Comparison of ENCODE assay signal across 9 cellular contexts in the genomic region with DNA sequence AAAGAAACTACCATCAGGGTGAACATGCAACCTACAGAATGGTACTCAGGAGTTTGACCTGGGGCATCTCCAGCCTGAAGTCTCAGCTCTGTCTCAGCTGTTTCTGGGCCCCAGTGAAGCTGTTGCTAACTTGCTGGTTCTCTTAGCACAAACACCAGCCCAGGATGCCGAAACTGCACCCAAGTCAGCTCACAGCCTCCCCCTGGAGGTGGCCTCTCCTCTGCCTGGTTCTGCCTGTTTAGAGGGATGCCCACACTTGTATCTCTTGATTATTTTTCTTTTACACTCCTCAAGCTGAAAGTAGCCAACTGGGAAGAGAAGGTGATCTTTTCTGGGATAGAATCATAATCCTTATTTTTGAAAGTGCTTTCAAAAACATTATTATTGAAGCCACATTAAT.
DNase-seq lines count a peak whose midpoint lies in the region; ATAC-seq, FAIRE-seq and TF ChIP-seq lines count a peak whose summit lies in the region.
"Had no signal": no experiment of that assay in that cellular context is flagged by ENCODE, and none has a peak within 500 bp of the region (broad histone marks: within the 10 kb centered on the region; RNA-seq: fewer than 3 reads in every experiment).

No MANE protein-coding gene starts in this region.

- TF ChIP-seq CTCF in endothelial cell of umbilical vein (IDR thresholded peaks at IDR 0.05; ENCODE audit: extremely low read depth in 1 of 2, insufficient read depth in 1 of 2, low read depth in 1 of 2, low read length in 2 of 2) (peak in 1 of 2 donors; percentile 43), colonic mucosa (IDR thresholded peaks at IDR 0.05) (no peak)

- H3K27me3 ChIP-seq in endothelial cell of umbilical vein (ENCODE audit: control insufficient read depth in 2 of 2, insufficient read depth in 2 of 2, low read length in 2 of 2) (no peaks in the 10 kb centered on the region), colonic mucosa (no peaks in the 10 kb centered on the region)

- no peak overlapping the region for H3K4me2 ChIP-seq in endothelial cell of umbilical vein (ENCODE audit: insufficient read depth, low read length)

- no peaks in the 10 kb centered on the region for H3K79me2 ChIP-seq in endothelial cell of umbilical vein (ENCODE audit: control insufficient read depth, insufficient read depth, low read length)

- POLR2A ChIA-PET in endothelial cell of umbilical vein (lab: Charles Lee), result interaction anchor here (0.6 to 1.0 kb wide), 2 partner anchors 9 to 42 kb away, joined by 3 read pairs; no protein-coding TSS in a partner anchor

- no peak overlapping the region for H2AFZ ChIP-seq in endothelial cell of umbilical vein (ENCODE audit: low read depth, low read length)

- CTCF ChIA-PET in endothelial cell of umbilical vein (lab: Charles Lee), result interaction anchor here (1.1 to 1.9 kb wide), 5 partner anchors 9 to 137 kb away, joined by 3 to 9 read pairs (median 4); no protein-coding TSS in a partner anchor

- no TSS peak for BruUV-seq in endothelial cell of umbilical vein (replicated peaks; lab: Mats Ljungman, UMichigan)

- intact Hi-C loops in endothelial cell of umbilical vein (cut with micrococcal nuclease), result loop anchor here (1.0 kb wide), 1 partner anchor 36 kb away; no protein-coding TSS in a partner anchor
- intact Hi-C loops in colonic mucosa (cut with DNase I), result no loop called here

- H3K36me3 ChIP-seq in endothelial cell of umbilical vein (ENCODE audit: control insufficient read depth in 2 of 2, extremely low read depth in 1 of 2, insufficient read depth in 2 of 2, low read length in 2 of 2) (no peaks in the 10 kb centered on the region), colonic mucosa (no peaks in the 10 kb centered on the region)

- no peak overlapping the region for H3K27ac ChIP-seq in endothelial cell of umbilical vein (ENCODE audit: insufficient read depth, low read depth, low read length)
- no peak overlapping the region for H3K27ac ChIP-seq in colonic mucosa

- no peak for ATAC-seq in GM19467 (IDR thresholded peaks at IDR 0.05; ENCODE audit: unreplicated experiment)

- DNase-seq in DMS53 (lab: John Stamatoyannopoulos, UW) (peak; percentile 56), DMS53 treated with DMSO at 0.1 percent for 48 hours (lab: John Stamatoyannopoulos, UW; ENCODE audit: unreplicated experiment) (no peak), SK-MEL-5 (ENCODE audit: low read depth, low spot score) (peak; percentile 74), endothelial cell of umbilical vein (ENCODE audit: low read depth, low spot score) (no peak), mesenteric fat pad (ENCODE audit: low spot score) (no peak), colonic mucosa (no peak)
- peak; percentile 2 to 5 for DNase-seq in stimulated activated CD8-positive, alpha-beta memory T cell treated with anti-CD3 and anti-CD28 coated beads, Interleukin-2, amount 100 ng/mL, for 48 hours (ENCODE audit: low read depth in 2 of 2)

- H4K20me1 ChIP-seq in endothelial cell of umbilical vein (replicated peaks; ENCODE audit: control insufficient read depth, extremely low read depth, insufficient read depth, low read length), result no peaks in the 10 kb centered on the region

- peak; percentile 48 for FAIRE-seq in endothelial cell of umbilical vein (lab: Jason Lieb, UNC)
- FAIRE-seq: A204.1 had no signal

- H3K4me3 ChIP-seq in endothelial cell of umbilical vein (replicated peaks in 1 of 3; ENCODE audit: insufficient read depth in 1 of 3, low read depth in 1 of 3, low read length in 3 of 3) (no peak overlapping the region), colonic mucosa (no peak overlapping the region)

- in situ Hi-C loops in SK-MEL-5 (cut with HindIII; ENCODE audit: low pct_unique_long_range_greater_than_20kb, low sequenced_read_pairs), result no loop called here

- no peak overlapping the region for H3K9ac ChIP-seq in endothelial cell of umbilical vein (replicated peaks; ENCODE audit: extremely low read depth, insufficient read depth, low read length)
- no peak overlapping the region for H3K9ac ChIP-seq in colonic mucosa (ENCODE audit: low read depth in 2 of 2, low read length in 2 of 2)

- dilution Hi-C loops in endothelial cell of umbilical vein (cut with MboI; ENCODE audit: extremely low pct_ligation_motif_present, low sequenced_read_pairs), result no loop called here

- TF ChIP-seq POLR2A in endothelial cell of umbilical vein (IDR thresholded peaks at IDR 0.05; ENCODE audit: low read depth, low read length), result no peak

- H3K9me1 ChIP-seq in endothelial cell of umbilical vein (replicated peaks; ENCODE audit: control insufficient read depth, extremely low read depth, insufficient read depth, low read length), result no peaks in the 10 kb centered on the region

- H3K4me1 ChIP-seq in endothelial cell of umbilical vein (ENCODE audit: control insufficient read depth, extremely low read depth, insufficient read depth, low read length), result no peaks in the 10 kb centered on the region
- no peaks in the 10 kb centered on the region for H3K4me1 ChIP-seq in colonic mucosa

- H3K9me3 ChIP-seq in endothelial cell of umbilical vein (replicated peaks; ENCODE audit: control insufficient read depth, insufficient read depth, low read length), result no peaks in the 10 kb centered on the region
- no peaks in the 10 kb centered on the region for H3K9me3 ChIP-seq in colonic mucosa

TF ChIP-seq in endothelial cell of umbilical vein, 7 proteins besides CTCF, POLR2A, EP300 and RAD21:
- TF ChIP-seq MYC (IDR thresholded peaks at IDR 0.05; ENCODE audit: low read depth, low read length) (no peak), POLR2AphosphoS5 (IDR thresholded peaks at IDR 0.05; ENCODE audit: insufficient read depth, low read depth, low read length) (no peak), JUN (IDR thresholded peaks at IDR 0.05; ENCODE audit: borderline replicate concordance, insufficient read depth, insufficient read length, low read depth) (no peak), FOS (IDR thresholded peaks at IDR 0.05; ENCODE audit: borderline replicate concordance, insufficient read depth, low read length) (no peak), EZH2 (IDR thresholded peaks at IDR 0.05; ENCODE audit: borderline replicate concordance, low read depth, low read length, severe bottlenecking) (no peak), GATA2 (IDR thresholded peaks at IDR 0.05; ENCODE audit: insufficient read depth, insufficient read length, low read depth, low read length) (no peak)
- TF ChIP-seq, protein P1, sequence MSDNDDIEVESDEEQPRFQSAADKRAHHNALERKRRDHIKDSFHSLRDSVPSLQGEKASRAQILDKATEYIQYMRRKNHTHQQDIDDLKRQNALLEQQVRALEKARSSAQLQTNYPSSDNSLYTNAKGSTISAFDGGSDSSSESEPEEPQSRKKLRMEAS (IDR thresholded peaks at IDR 0.05; ENCODE audit: insufficient read depth, insufficient read length), result no peak

Comparison
In these comparisons a context has a peak if more than half of its experiments do, and no peak if none do; other contexts are left out.
1. DNase-seq: peak in DMS53 (single experiment), SK-MEL-5 (single experiment) and stimulated activated CD8-positive, alpha-beta memory T cell treated with anti-CD3 and anti-CD28 coated beads, Interleukin-2, amount 100 ng/mL, for 48 hours (2 of 2); none in DMS53 treated with DMSO at 0.1 percent for 48 hours (single experiment), endothelial cell of umbilical vein (single experiment), mesenteric fat pad (single experiment) and colonic mucosa (single experiment).